20 cellular contexts compared by ENCODE assay signal in genomic region chr10:88980247-88980646, GRCh38. TPM values are rescaled to one million over a fixed set of nuclear protein-coding genes. Genes with fewer than 3 reads are reported as not detected.
DNase-seq lines count a peak whose midpoint lies in the region; ATAC-seq, FAIRE-seq and TF ChIP-seq lines count a peak whose summit lies in the region.
"Had no signal": no experiment of that assay in that cellular context is flagged by ENCODE, and none has a peak within 500 bp of the region (broad histone marks: within the 10 kb centered on the region; RNA-seq: fewer than 3 reads in every experiment).

No MANE protein-coding gene starts in this region.

- no peaks in the 10 kb centered on the region for H3K79me2 ChIP-seq in astrocyte (ENCODE audit: insufficient read depth, low read length)

- H3K36me3 Mint-ChIP-seq in astrocyte (ENCODE audit: low read depth, unreplicated experiment) (peaks cover 5% of the 10 kb centered on the region), nephron progenitor cell (ENCODE audit: low read depth) (no peaks in the 10 kb centered on the region)

- no peak overlapping the region for H3K9ac ChIP-seq in astrocyte (ENCODE audit: low read length)

- H3K27me3 ChIP-seq in astrocyte (ENCODE audit: insufficient read depth, low read length), result no peaks in the 10 kb centered on the region
- H3K27me3 ChIP-seq in heart right ventricle, result no peaks in the 10 kb centered on the region
- no peaks in the 10 kb centered on the region for H3K27me3 ChIP-seq in tibial artery

- H3K4me3 ChIP-seq in astrocyte (ENCODE audit: insufficient read depth, low read depth, low read length), result no peak overlapping the region
- no peak overlapping the region for H3K4me3 ChIP-seq in heart right ventricle
- peak overlapping the region in 1 of 2 donors; percentile 3 for H3K4me3 ChIP-seq in tibial artery

- H3K27ac Mint-ChIP-seq in astrocyte (ENCODE audit: unreplicated experiment) (no peak overlapping the region), nephron progenitor cell (peak overlapping the region; percentile 13)
- H3K27ac Mint-ChIP-seq: stimulated activated naive CD8-positive, alpha-beta T cell treated with anti-CD3 and anti-CD28 coated beads, Interleukin-15, amount 100 ng/mL, for 72 hours had no signal

- H3K27me3 Mint-ChIP-seq in astrocyte (ENCODE audit: low read depth, unreplicated experiment) (no peaks in the 10 kb centered on the region), nephron progenitor cell (ENCODE audit: low read depth, poor library complexity) (no peaks in the 10 kb centered on the region)
- H3K27me3 Mint-ChIP-seq: stimulated activated naive CD8-positive, alpha-beta T cell treated with anti-CD3 and anti-CD28 coated beads, Interleukin-15, amount 100 ng/mL, for 72 hours had no signal

- TF ChIP-seq CTCF in astrocyte (IDR thresholded peaks at IDR 0.05; ENCODE audit: insufficient read depth, low read depth, low read length) (no peak), heart right ventricle (IDR thresholded peaks at IDR 0.05) (no peak), nephron progenitor cell (IDR thresholded peaks at IDR 0.05) (no peak), tibial artery (IDR thresholded peaks at IDR 0.05) (no peak)

- H3K4me1 Mint-ChIP-seq in astrocyte (ENCODE audit: low read depth, unreplicated experiment) (peaks cover 18% of the 10 kb centered on the region), nephron progenitor cell (peaks cover 16% of the 10 kb centered on the region)

- no peaks in the 10 kb centered on the region for H3K36me3 ChIP-seq in astrocyte (ENCODE audit: insufficient read depth, low read length)
- peaks cover 0 to 7% (median 0%) of the 10 kb centered on the region in 9 donors for H3K36me3 ChIP-seq in heart right ventricle
- H3K36me3 ChIP-seq in tibial artery, result no peaks in the 10 kb centered on the region
- H3K36me3 ChIP-seq: WERI-Rb-1 had no signal

- no peaks in the 10 kb centered on the region for H3K9me3 Mint-ChIP-seq in astrocyte (ENCODE audit: unreplicated experiment)
- H3K9me3 Mint-ChIP-seq in nephron progenitor cell, result no peaks in the 10 kb centered on the region
- H3K9me3 Mint-ChIP-seq: stimulated activated naive CD8-positive, alpha-beta T cell treated with anti-CD3 and anti-CD28 coated beads, Interleukin-15, amount 100 ng/mL, for 72 hours had no signal

- intact Hi-C loops in heart right ventricle (cut with DNase I) (loop anchor here in 2 of 10 donors (10.0 kb wide), 1 partner anchor 145 kb away; no protein-coding TSS in a partner anchor), tibial artery (cut with DNase I; ENCODE audit: low total_unique reads) (loop anchor here (10.0 kb wide), 1 partner anchor 145 kb away; no protein-coding TSS in a partner anchor)

- peaks cover 6% of the 10 kb centered on the region for H4K20me1 ChIP-seq in astrocyte (ENCODE audit: insufficient read depth, low read length)

- H3K4me1 ChIP-seq in astrocyte (ENCODE audit: insufficient read depth, low read length) (peaks cover 17% of the 10 kb centered on the region), heart right ventricle (peaks cover 0 to 68% (median 48%) of the 10 kb centered on the region in 9 donors), tibial artery (peaks cover 0 to 83% (median 48%) of the 10 kb centered on the region in 4 donors)
- H3K4me1 ChIP-seq: Caco-2 had no signal

- H3K9me3 ChIP-seq in astrocyte (ENCODE audit: insufficient read depth, low read depth, low read length) (no peaks in the 10 kb centered on the region), heart right ventricle (no peaks in the 10 kb centered on the region), tibial artery (no peaks in the 10 kb centered on the region)
- H3K9me3 ChIP-seq: Caco-2 had no signal

- H2AFZ ChIP-seq in astrocyte (ENCODE audit: low read depth, low read length), result no peak overlapping the region

- H3K4me2 ChIP-seq in astrocyte (ENCODE audit: low read length), result peak overlapping the region; percentile 23

- 58 to 69% methylated on average over 4 of the region's 4 CpGs for WGBS in heart right ventricle, 2 donors

- no peak overlapping the region for H3K27ac ChIP-seq in astrocyte (ENCODE audit: low read depth, low read length)
- peak overlapping the region in 9 of 10 donors; percentile 17 to 78 (median 68) for H3K27ac ChIP-seq in heart right ventricle
- peak overlapping the region; percentile 82 to 92 for H3K27ac ChIP-seq in tibial artery
- H3K27ac ChIP-seq: epithelial cell of prostate, WERI-Rb-1 had no signal

- FAIRE-seq in astrocyte (lab: Jason Lieb, UNC) (peak; percentile 88), RCC 7860 (lab: Jason Lieb, UNC) (no peak)
- FAIRE-seq: keratinocyte had no signal

- ATAC-seq in heart right ventricle, result peak in 6 of 8 donors; percentile 16 to 48 (median 30)
- ATAC-seq in GM18868 (IDR thresholded peaks at IDR 0.05; ENCODE audit: unreplicated experiment), result no peak
- ATAC-seq: stimulated activated naive CD8-positive, alpha-beta T cell treated with anti-CD3 and anti-CD28 coated beads, Interleukin-15, amount 100 ng/mL, for 72 hours had no signal

- H3K4me3 Mint-ChIP-seq in astrocyte (ENCODE audit: unreplicated experiment) (no peak overlapping the region), nephron progenitor cell (no peak overlapping the region)
- H3K4me3 Mint-ChIP-seq: stimulated activated naive CD8-positive, alpha-beta T cell treated with anti-CD3 and anti-CD28 coated beads, Interleukin-15, amount 100 ng/mL, for 72 hours had no signal

- DNase-seq in astrocyte (ENCODE audit: low read depth) (peak; percentile 59), heart right ventricle (no peak), nephron progenitor cell (no peak), tibial artery (no peak), RCC 7860 (ENCODE audit: low spot score) (no peak), CD1c-positive myeloid dendritic cell (ENCODE audit: extremely low spot score) (no peak)
- DNase-seq in stimulated activated CD4-positive, alpha-beta T cell treated with anti-CD3 and anti-CD28 coated beads, Interleukin-2, amount 100 ng/mL, for 24 hours, result no peak
- DNase-seq: Caco-2; H7; head of caudate nucleus; NCI-H1436; NCI-H2227 treated with DMSO at 0.1 percent for 48 hours; posterior cingulate gyrus; stimulated activated CD4-positive, alpha-beta T cell treated with anti-CD3 and anti-CD28 coated beads, Interleukin-15, amount 100 ng/mL, for 24 hours; stimulated activated naive CD8-positive, alpha-beta T cell treated with anti-CD3 and anti-CD28 coated beads, Interleukin-15, amount 100 ng/mL, for 72 hours; T-helper 1 cell; WERI-Rb-1 had no signal

RNA-seq across cellular contexts. Expression of gene FAS, which starts 10.4 kb away (rescaled TPM):
- total RNA-seq in astrocyte (32.3 and 32.6 TPM in 2 replicates), heart right ventricle (10 to 100 TPM in 1 of 10 donors, 1 to 10 TPM in 9; 2.5 to 10.1 (median 3.7) TPM)
- 1 to 10 TPM; 3.5 to 4.6 TPM for polyA plus RNA-seq in heart right ventricle
- total RNA-seq: Caco-2 had no signal

RNA-seq across cellular contexts. Expression of gene ACTA2, which starts 27.7 kb away (rescaled TPM):
- total RNA-seq in astrocyte (320 and 345 TPM in 2 replicates), heart right ventricle (100 to 1,000 TPM in 2 of 10 donors, 10 to 100 TPM in 8; 59.4 to 123 (median 73.7) TPM)
- 100 to 1,000 TPM in 1 of 2 donors, 10 to 100 TPM in 1; 98.0 to 358 TPM for polyA plus RNA-seq in heart right ventricle
- total RNA-seq: Caco-2, H7 had no signal
